Comparison of ENCODE assay signal across 19 cellular contexts in the genomic region with DNA sequence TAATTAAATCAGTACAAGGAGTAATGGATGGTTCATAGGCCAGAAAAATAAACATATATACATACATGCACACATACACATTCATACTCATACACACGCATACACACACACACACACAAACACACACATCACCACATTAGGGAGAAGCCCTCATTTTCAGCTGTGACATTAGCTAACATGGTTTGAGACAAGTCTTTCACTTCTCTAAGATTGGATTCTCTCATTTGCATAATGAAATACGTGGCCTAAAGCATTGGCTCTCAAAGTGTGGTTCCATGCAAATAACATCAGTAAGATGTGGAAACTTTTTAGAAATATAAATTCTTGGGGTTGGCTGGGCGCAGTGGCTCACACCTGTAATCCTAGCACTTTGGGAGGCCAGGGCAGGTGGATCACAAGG.
"Had no signal": no experiment of that assay in that cellular context is flagged by ENCODE, and none has a peak within 500 bp of the region (broad histone marks: within the 10 kb centered on the region; RNA-seq: fewer than 3 reads in every experiment).

No MANE protein-coding gene starts in this region.

- DNase-seq: occipital lobe; ovary; posterior cingulate gyrus; psoas muscle; right cardiac atrium; right lobe of liver; sigmoid colon; small intestine; stimulated activated CD4-positive, alpha-beta T cell treated with anti-CD3 and anti-CD28 coated beads, Interleukin-15, amount 100 ng/mL, for 24 hours; stimulated activated CD4-positive, alpha-beta T cell treated with anti-CD3 and anti-CD28 coated beads, Interleukin-2, amount 100 ng/mL, for 24 hours; stimulated activated CD4-positive, alpha-beta T cell treated with anti-CD3 and anti-CD28 coated beads, Interleukin-2, amount 100 ng/mL, for 48 hours; stimulated activated CD4-positive, alpha-beta T cell treated with anti-CD3 and anti-CD28 coated beads, Interleukin-4, amount 100 ng/mL, for 24 hours; stimulated activated naive B cell treated with anti-CD40 and anti-IgM and Interleukin-4, amounts not matched to agents 10 μg/mL and 1 μg/mL and 100 μg/mL, for 72 hours; stimulated activated naive CD4-positive, alpha-beta T cell treated with Interleukin-2 at 50 U/mL for 16 hours; stomach; thyroid gland; trophoblast cell; upper lobe of left lung had no signal

- ATAC-seq: psoas muscle; right cardiac atrium; right lobe of liver; stimulated activated effector memory CD8-positive, alpha-beta T cell treated with anti-CD3 and anti-CD28 coated beads, Interleukin-12 subunit alpha, Interleukin-12 subunit beta, amount 100 ng/mL, for 72 hours; stimulated activated naive B cell treated with anti-CD40 and anti-IgM and Interleukin-4, amounts not matched to agents 10 μg/mL and 1 μg/mL and 100 μg/mL, for 72 hours had no signal
